1 cellular context compared by ENCODE assay signal in genomic region chr10:101843032-101843991, GRCh38.
TF ChIP-seq lines count a peak whose summit lies in the region.

TSS of gene KCNIP2 (minus strand) at chr10:101843800. CDS start at chr10:101843568, 232 bp downstream.

TF ChIP-seq in GM12878, 131 proteins besides CTCF, POLR2A, EP300 and RAD21 (continued from another document and continues in another):
- TF ChIP-seq SKIL (IDR thresholded peaks at IDR 0.05; ENCODE audit: low read depth, poor library complexity, severe bottlenecking) (no peak), SMC3 (IDR thresholded peaks at IDR 0.05; ENCODE audit: borderline replicate concordance, low read length) (no peak), GATAD2B (conservative IDR thresholded peaks at IDR 0.05; ENCODE audit: low read depth) (peak; percentile 80), DPF2 (IDR thresholded peaks at IDR 0.05) (no peak), LARP7 (IDR thresholded peaks at IDR 0.05) (no peak; the same call in 1 of the 2 replicates), SUZ12 (IDR thresholded peaks at IDR 0.05; ENCODE audit: unreplicated experiment) (no peak), SMAD1 (IDR thresholded peaks at IDR 0.05; ENCODE audit: low read depth, partially characterized antibody) (no peak), JUND (IDR thresholded peaks at IDR 0.05; ENCODE audit: low read depth, low read length) (no peak), CHD1 (IDR thresholded peaks at IDR 0.05; ENCODE audit: low read depth, low read length) (no peak), SMAD5 (IDR thresholded peaks at IDR 0.05; ENCODE audit: low read depth) (no peak), CREB1 (IDR thresholded peaks at IDR 0.05; ENCODE audit: low read depth) (no peak), MEF2B (IDR thresholded peaks at IDR 0.05; ENCODE audit: partially characterized antibody, poor library complexity, severe bottlenecking) (no peak), HDGF (IDR thresholded peaks at IDR 0.05) (peak; percentile 55; the same call in 1 of the 2 replicates), NKRF (conservative IDR thresholded peaks at IDR 0.05) (0 out of 2 replicates have a peak, but pooled peaks have one; percentile 48), ATF3 (IDR thresholded peaks at IDR 0.05; ENCODE audit: borderline replicate concordance, extremely low read depth, low read depth, low read length) (no peak), IRF4 (IDR thresholded peaks at IDR 0.05; ENCODE audit: low read depth, low read length) (no peak), KAT2A (conservative IDR thresholded peaks at IDR 0.05; ENCODE audit: control insufficient read depth, low read depth, low read length) (no peak), SMARCA5 (IDR thresholded peaks at IDR 0.05) (peak; percentile 77), IRF3 (IDR thresholded peaks at IDR 0.05) (no peak), CBFB (IDR thresholded peaks at IDR 0.05; ENCODE audit: low read depth) (no peak), ZNF384 (IDR thresholded peaks at IDR 0.05; ENCODE audit: borderline replicate concordance, low read depth, low read length) (no peak), HDAC2 (IDR thresholded peaks at IDR 0.05) (no peak), NRF1 (conservative IDR thresholded peaks at IDR 0.05; ENCODE audit: low read depth, low read length) (no peak), POLR2AphosphoS2 (IDR thresholded peaks at IDR 0.05; ENCODE audit: low read depth, low read length) (no peak), YBX1 (IDR thresholded peaks at IDR 0.05) (no peak), E2F8 (IDR thresholded peaks at IDR 0.05; ENCODE audit: low read depth, partially characterized antibody) (no peak), SIX5 (IDR thresholded peaks at IDR 0.05; ENCODE audit: low read depth, low read length, severe bottlenecking) (no peak), SPI1 (IDR thresholded peaks at IDR 0.05; ENCODE audit: borderline replicate concordance, insufficient read depth, low read depth, low read length) (no peak), USF2 (IDR thresholded peaks at IDR 0.05; ENCODE audit: borderline replicate concordance, low read depth, low read length) (no peak), PKNOX1 (IDR thresholded peaks at IDR 0.05) (no peak), BACH1 (IDR thresholded peaks at IDR 0.05; ENCODE audit: borderline replicate concordance) (peak; percentile 59; the same call in 1 of the 2 replicates), BHLHE40 (IDR thresholded peaks at IDR 0.05; ENCODE audit: borderline replicate concordance in 1 of 2, low read depth in 2 of 2, low read length in 1 of 2) (peak in 1 of 2 experiments; percentile 34; a peak in 2 of 4 replicates), IKZF1 (conservative IDR thresholded peaks at IDR 0.05) (peak; percentile 65), ZZZ3 (IDR thresholded peaks at IDR 0.05; ENCODE audit: control insufficient read depth, insufficient read length, low read depth) (no peak), HCFC1 (IDR thresholded peaks at IDR 0.05; ENCODE audit: low read length) (no peak), STAT3 (IDR thresholded peaks at IDR 0.05; ENCODE audit: low read depth, low read length) (no peak), CREM (IDR thresholded peaks at IDR 0.05; ENCODE audit: low read depth) (no peak), ZBTB4 (CRISPR knock-in tag; IDR thresholded peaks at IDR 0.05) (no peak), MEF2A (IDR thresholded peaks at IDR 0.05; ENCODE audit: insufficient read depth, low read depth, low read length) (no peak), NFYA (IDR thresholded peaks at IDR 0.05; ENCODE audit: borderline replicate concordance, low read depth, low read length) (no peak), MYC (IDR thresholded peaks at IDR 0.05; ENCODE audit: insufficient read depth, insufficient read length, insufficient replicate concordance, low read length, severe bottlenecking) (no peak), KLF5 (IDR thresholded peaks at IDR 0.05; ENCODE audit: partially characterized antibody) (no peak), BRCA1 (IDR thresholded peaks at IDR 0.05; ENCODE audit: low read depth, low read length) (no peak), SUPT20H (IDR thresholded peaks at IDR 0.05; ENCODE audit: borderline replicate concordance, control insufficient read depth, low read depth, low read length) (no peak), BCL3 (IDR thresholded peaks at IDR 0.05; ENCODE audit: borderline replicate concordance, insufficient read depth, low read depth, low read length, poor library complexity, severe bottlenecking) (peak; percentile 93), REST (IDR thresholded peaks at IDR 0.05; ENCODE audit: low read depth, low read length) (no peak)
